In genomic region chr16:11361751-11362742, GRCh38 we compare ENCODE assay signal across 8 cellular contexts. TPM values are rescaled to one million over a fixed set of nuclear protein-coding genes. Genes with fewer than 3 reads are reported as not detected.
DNase-seq lines count a peak whose midpoint lies in the region; ATAC-seq lines count a peak whose summit lies in the region.

No MANE protein-coding gene starts in this region.

- no peak overlapping the region for H2BK120ac ChIP-seq in neuronal stem cell (ENCODE audit: low read depth, low read length)

- H3K4ac ChIP-seq in neuronal stem cell (ENCODE audit: low read length), result no peak overlapping the region

- no peak overlapping the region for H3K4me3 ChIP-seq in neuronal stem cell (ENCODE audit: low read length in 2 of 2)
- H3K4me3 ChIP-seq in right cardiac atrium (ENCODE audit: low read length), result no peak overlapping the region

- no peak overlapping the region for H2BK15ac ChIP-seq in neuronal stem cell (ENCODE audit: low read length)

- no peak overlapping the region for H2BK12ac ChIP-seq in neuronal stem cell (ENCODE audit: low read length)

- no peak overlapping the region for H2BK5ac ChIP-seq in neuronal stem cell (ENCODE audit: low read length)

- no peak overlapping the region for H3K4me2 ChIP-seq in neuronal stem cell (ENCODE audit: insufficient read depth, low read length, poor library complexity, severe bottlenecking)

- H3K4me1 ChIP-seq in neuronal stem cell (ENCODE audit: control insufficient read depth in 2 of 2, insufficient read depth in 1 of 2, low read depth in 1 of 2, low read length in 2 of 2) (peaks cover 7 to 28% of the 10 kb centered on the region in 2 donors), right cardiac atrium (ENCODE audit: control insufficient read depth, insufficient read depth, low read length) (peaks cover 6% of the 10 kb centered on the region)

- H3K9me3 ChIP-seq in neuronal stem cell (replicated peaks in 1 of 2; ENCODE audit: control insufficient read depth in 2 of 2, insufficient read depth in 1 of 2, low read depth in 1 of 2, low read length in 2 of 2), result no peaks in the 10 kb centered on the region
- H3K9me3 ChIP-seq in right cardiac atrium (ENCODE audit: control insufficient read depth, low read length), result no peaks in the 10 kb centered on the region

- peak; percentile 50 for ATAC-seq in GM18907 (IDR thresholded peaks at IDR 0.05; ENCODE audit: unreplicated experiment)
- ATAC-seq in HG03175 (IDR thresholded peaks at IDR 0.05; ENCODE audit: unreplicated experiment), result peak; percentile 58
- ATAC-seq in right cardiac atrium, result no peak

- DNase-seq in activated CD4-positive, alpha-beta T cell treated with anti-CD3 and anti-CD28 coated beads, Interleukin-2, amount 50 U/mL, for 1 hour, result peak; percentile 8
- no peak for DNase-seq in neuronal stem cell (ENCODE audit: low spot score)
- DNase-seq in NCI-H2171 (lab: John Stamatoyannopoulos, UW), result no peak
- DNase-seq in DMS114 treated with DMSO at 0.1 percent for 48 hours (lab: John Stamatoyannopoulos, UW; ENCODE audit: unreplicated experiment), result no peak
- DNase-seq in right cardiac atrium, result no peak
- no peak for DNase-seq in DMS 273 treated with DMSO at 0.1 percent for 48 hours (lab: John Stamatoyannopoulos, UW)

- H3K18ac ChIP-seq in neuronal stem cell (ENCODE audit: low read length), result no peak overlapping the region

- H3K79me1 ChIP-seq in neuronal stem cell (ENCODE audit: low read depth, low read length), result no peaks in the 10 kb centered on the region

- H3K14ac ChIP-seq in neuronal stem cell (ENCODE audit: low read length), result no peak overlapping the region

- intact Hi-C loops in right cardiac atrium (cut with DNase I), result no loop called here

- H4K8ac ChIP-seq in neuronal stem cell (ENCODE audit: low read depth, low read length), result no peak overlapping the region

- H3K36me3 ChIP-seq in neuronal stem cell (replicated peaks in 1 of 2; ENCODE audit: control insufficient read depth in 2 of 2, insufficient read depth in 2 of 2, low read length in 2 of 2), result no peaks in the 10 kb centered on the region

- H3K23ac ChIP-seq in neuronal stem cell (ENCODE audit: low read depth, low read length, poor library complexity), result no peak overlapping the region

- H3K27ac ChIP-seq in neuronal stem cell (replicated peaks; ENCODE audit: low read length) (no peak overlapping the region), right cardiac atrium (ENCODE audit: low read length) (no peak overlapping the region)

- peak overlapping the region; percentile 46 for H3K9ac ChIP-seq in neuronal stem cell (ENCODE audit: low read depth, low read length, poor library complexity)

- H2AFZ ChIP-seq in neuronal stem cell (ENCODE audit: low read length), result no peak overlapping the region

- H2AK5ac ChIP-seq in neuronal stem cell (ENCODE audit: low read depth, low read length), result peak overlapping the region; percentile 40

- H4K91ac ChIP-seq in neuronal stem cell (ENCODE audit: low read depth, low read length, poor library complexity), result no peak overlapping the region

- H3K27me3 ChIP-seq in neuronal stem cell (ENCODE audit: control insufficient read depth in 3 of 3, insufficient read depth in 3 of 3, low read depth in 1 of 3, low read length in 3 of 3) (no peaks in the 10 kb centered on the region), right cardiac atrium (ENCODE audit: control insufficient read depth, insufficient read depth) (no peaks in the 10 kb centered on the region)

- WGBS in neuronal stem cell (ENCODE audit: extremely low coverage in 2 of 2, insufficient read length in 2 of 2, insufficient replicate concordance in 1 of 2), 2 donors, result no CpG with 5 or more reads among the region's 17 CpGs
- 70% methylated on average over 17 of the region's 17 CpGs for WGBS in right cardiac atrium

RNA-seq across cellular contexts. Expression of gene RMI2, which starts 16.8 kb away (rescaled TPM):
- 48.2 TPM for polyA plus RNA-seq in neuronal stem cell (2013, experiment 1 of 2)
- 49.5 TPM for polyA plus RNA-seq in neuronal stem cell (2013, experiment 2 of 2)
- under 1 TPM in 3 of 4 donors, not detected in 1; 0.40 to 0.97 (median 0.67) TPM for total RNA-seq in right cardiac atrium
- 0.20 TPM for polyA plus RNA-seq in right cardiac atrium

Comparison
In these comparisons a context has a peak if more than half of its experiments do, and no peak if none do; other contexts are left out.
1. ATAC-seq: peak in GM18907 (single experiment) and HG03175 (single experiment); none in right cardiac atrium (0 of 2).